1 cellular context compared by ENCODE assay signal in the genomic region with DNA sequence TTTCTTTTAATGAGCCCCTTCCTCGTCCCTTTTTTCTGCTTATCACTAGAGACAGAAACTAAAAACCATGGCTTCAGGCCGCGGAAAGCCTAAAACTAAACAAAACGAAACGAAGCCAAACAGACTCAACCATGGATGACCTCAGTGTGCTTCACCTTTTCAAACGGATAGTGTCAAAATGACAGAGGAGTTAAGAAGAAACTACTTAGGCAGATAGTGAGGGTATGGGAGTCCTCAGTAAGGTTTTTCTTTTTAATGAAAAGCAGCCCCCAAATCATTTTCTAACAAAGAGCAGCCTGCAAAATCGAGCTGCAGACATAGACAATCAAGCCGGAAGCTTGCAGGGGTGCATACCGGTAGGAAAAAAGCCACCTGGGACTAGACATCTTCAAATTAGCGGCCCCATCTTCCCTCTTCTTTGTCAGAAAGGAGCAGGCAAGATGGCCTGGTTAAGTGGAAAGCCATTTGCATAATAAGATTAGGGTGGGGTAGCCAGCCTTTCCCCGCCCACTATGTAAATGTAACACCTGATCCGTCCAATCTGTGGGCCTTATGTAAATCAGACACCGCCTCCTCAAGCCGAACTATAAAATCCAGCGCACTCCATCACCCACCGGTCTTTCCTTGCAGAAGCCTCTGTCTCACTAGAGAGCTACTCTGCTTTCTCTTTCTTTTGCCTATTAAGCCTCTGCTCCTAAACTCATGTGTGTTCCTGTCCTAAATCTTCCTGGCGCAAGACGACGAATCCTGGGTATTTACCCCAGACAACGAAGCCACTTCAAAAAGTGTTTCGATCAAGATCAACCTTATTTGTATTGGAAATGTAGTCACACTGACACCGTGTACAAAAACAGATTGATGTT.
TF ChIP-seq lines count a peak whose summit lies in the region.

No MANE protein-coding gene starts in this region.

TF ChIP-seq in K562, 482 proteins besides CTCF, POLR2A, EP300 and RAD21 (continued from another document and continues in another):
- TF ChIP-seq, protein P1, sequence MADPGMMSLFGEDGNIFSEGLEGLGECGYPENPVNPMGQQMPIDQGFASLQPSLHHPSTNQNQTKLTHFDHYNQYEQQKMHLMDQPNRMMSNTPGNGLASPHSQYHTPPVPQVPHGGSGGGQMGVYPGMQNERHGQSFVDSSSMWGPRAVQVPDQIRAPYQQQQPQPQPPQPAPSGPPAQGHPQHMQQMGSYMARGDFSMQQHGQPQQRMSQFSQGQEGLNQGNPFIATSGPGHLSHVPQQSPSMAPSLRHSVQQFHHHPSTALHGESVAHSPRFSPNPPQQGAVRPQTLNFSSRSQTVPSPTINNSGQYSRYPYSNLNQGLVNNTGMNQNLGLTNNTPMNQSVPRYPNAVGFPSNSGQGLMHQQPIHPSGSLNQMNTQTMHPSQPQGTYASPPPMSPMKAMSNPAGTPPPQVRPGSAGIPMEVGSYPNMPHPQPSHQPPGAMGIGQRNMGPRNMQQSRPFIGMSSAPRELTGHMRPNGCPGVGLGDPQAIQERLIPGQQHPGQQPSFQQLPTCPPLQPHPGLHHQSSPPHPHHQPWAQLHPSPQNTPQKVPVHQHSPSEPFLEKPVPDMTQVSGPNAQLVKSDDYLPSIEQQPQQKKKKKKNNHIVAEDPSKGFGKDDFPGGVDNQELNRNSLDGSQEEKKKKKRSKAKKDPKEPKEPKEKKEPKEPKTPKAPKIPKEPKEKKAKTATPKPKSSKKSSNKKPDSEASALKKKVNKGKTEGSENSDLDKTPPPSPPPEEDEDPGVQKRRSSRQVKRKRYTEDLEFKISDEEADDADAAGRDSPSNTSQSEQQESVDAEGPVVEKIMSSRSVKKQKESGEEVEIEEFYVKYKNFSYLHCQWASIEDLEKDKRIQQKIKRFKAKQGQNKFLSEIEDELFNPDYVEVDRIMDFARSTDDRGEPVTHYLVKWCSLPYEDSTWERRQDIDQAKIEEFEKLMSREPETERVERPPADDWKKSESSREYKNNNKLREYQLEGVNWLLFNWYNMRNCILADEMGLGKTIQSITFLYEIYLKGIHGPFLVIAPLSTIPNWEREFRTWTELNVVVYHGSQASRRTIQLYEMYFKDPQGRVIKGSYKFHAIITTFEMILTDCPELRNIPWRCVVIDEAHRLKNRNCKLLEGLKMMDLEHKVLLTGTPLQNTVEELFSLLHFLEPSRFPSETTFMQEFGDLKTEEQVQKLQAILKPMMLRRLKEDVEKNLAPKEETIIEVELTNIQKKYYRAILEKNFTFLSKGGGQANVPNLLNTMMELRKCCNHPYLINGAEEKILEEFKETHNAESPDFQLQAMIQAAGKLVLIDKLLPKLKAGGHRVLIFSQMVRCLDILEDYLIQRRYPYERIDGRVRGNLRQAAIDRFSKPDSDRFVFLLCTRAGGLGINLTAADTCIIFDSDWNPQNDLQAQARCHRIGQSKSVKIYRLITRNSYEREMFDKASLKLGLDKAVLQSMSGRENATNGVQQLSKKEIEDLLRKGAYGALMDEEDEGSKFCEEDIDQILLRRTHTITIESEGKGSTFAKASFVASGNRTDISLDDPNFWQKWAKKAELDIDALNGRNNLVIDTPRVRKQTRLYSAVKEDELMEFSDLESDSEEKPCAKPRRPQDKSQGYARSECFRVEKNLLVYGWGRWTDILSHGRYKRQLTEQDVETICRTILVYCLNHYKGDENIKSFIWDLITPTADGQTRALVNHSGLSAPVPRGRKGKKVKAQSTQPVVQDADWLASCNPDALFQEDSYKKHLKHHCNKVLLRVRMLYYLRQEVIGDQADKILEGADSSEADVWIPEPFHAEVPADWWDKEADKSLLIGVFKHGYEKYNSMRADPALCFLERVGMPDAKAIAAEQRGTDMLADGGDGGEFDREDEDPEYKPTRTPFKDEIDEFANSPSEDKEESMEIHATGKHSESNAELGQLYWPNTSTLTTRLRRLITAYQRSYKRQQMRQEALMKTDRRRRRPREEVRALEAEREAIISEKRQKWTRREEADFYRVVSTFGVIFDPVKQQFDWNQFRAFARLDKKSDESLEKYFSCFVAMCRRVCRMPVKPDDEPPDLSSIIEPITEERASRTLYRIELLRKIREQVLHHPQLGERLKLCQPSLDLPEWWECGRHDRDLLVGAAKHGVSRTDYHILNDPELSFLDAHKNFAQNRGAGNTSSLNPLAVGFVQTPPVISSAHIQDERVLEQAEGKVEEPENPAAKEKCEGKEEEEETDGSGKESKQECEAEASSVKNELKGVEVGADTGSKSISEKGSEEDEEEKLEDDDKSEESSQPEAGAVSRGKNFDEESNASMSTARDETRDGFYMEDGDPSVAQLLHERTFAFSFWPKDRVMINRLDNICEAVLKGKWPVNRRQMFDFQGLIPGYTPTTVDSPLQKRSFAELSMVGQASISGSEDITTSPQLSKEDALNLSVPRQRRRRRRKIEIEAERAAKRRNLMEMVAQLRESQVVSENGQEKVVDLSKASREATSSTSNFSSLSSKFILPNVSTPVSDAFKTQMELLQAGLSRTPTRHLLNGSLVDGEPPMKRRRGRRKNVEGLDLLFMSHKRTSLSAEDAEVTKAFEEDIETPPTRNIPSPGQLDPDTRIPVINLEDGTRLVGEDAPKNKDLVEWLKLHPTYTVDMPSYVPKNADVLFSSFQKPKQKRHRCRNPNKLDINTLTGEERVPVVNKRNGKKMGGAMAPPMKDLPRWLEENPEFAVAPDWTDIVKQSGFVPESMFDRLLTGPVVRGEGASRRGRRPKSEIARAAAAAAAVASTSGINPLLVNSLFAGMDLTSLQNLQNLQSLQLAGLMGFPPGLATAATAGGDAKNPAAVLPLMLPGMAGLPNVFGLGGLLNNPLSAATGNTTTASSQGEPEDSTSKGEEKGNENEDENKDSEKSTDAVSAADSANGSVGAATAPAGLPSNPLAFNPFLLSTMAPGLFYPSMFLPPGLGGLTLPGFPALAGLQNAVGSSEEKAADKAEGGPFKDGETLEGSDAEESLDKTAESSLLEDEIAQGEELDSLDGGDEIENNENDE (IDR thresholded peaks at IDR 0.05; ENCODE audit: low read depth, low read length) = no peak
- TF ChIP-seq ZNF583 (CRISPR knock-in tag; IDR thresholded peaks at IDR 0.05) (peak; percentile 61; the same call in 1 of the 2 replicates), PRMT5 (CRISPR knock-in tag; IDR thresholded peaks at IDR 0.05) (no peak), ZNF785 (CRISPR knock-in tag; IDR thresholded peaks at IDR 0.05) (no peak), COPS2 (conservative IDR thresholded peaks at IDR 0.05) (no peak), BACH1 (tag; IDR thresholded peaks at IDR 0.05) (no peak), NRF1 (conservative IDR thresholded peaks at IDR 0.05 in 1 of 2, IDR thresholded peaks at IDR 0.05 in 1 of 2) (peak; percentile 46 to 56; a peak in 3 of 4 replicates), CHD1 (IDR thresholded peaks at IDR 0.05; ENCODE audit: low read length) (no peak), PML (IDR thresholded peaks at IDR 0.05; ENCODE audit: low read length) (peak; percentile 61; the same call in 1 of the 2 replicates), HIVEP1 (CRISPR knock-in tag; IDR thresholded peaks at IDR 0.05) (no peak), MYBL2 (IDR thresholded peaks at IDR 0.05; ENCODE audit: low read depth) (no peak), MYBL2 (CRISPR knock-in tag; IDR thresholded peaks at IDR 0.05; ENCODE audit: borderline replicate concordance) (no peak), TBP (optimal IDR thresholded peaks at IDR 0.05; ENCODE audit: low read depth, low read length) (peak; percentile 96), ZNF253 (CRISPR knock-in tag; conservative IDR thresholded peaks at IDR 0.05) (no peak)
- TF ChIP-seq, protein P2, sequence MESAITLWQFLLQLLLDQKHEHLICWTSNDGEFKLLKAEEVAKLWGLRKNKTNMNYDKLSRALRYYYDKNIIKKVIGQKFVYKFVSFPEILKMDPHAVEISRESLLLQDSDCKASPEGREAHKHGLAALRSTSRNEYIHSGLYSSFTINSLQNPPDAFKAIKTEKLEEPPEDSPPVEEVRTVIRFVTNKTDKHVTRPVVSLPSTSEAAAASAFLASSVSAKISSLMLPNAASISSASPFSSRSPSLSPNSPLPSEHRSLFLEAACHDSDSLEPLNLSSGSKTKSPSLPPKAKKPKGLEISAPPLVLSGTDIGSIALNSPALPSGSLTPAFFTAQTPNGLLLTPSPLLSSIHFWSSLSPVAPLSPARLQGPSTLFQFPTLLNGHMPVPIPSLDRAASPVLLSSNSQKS (CRISPR knock-in tag; IDR thresholded peaks at IDR 0.05) = no peak
- TF ChIP-seq, protein P3, sequence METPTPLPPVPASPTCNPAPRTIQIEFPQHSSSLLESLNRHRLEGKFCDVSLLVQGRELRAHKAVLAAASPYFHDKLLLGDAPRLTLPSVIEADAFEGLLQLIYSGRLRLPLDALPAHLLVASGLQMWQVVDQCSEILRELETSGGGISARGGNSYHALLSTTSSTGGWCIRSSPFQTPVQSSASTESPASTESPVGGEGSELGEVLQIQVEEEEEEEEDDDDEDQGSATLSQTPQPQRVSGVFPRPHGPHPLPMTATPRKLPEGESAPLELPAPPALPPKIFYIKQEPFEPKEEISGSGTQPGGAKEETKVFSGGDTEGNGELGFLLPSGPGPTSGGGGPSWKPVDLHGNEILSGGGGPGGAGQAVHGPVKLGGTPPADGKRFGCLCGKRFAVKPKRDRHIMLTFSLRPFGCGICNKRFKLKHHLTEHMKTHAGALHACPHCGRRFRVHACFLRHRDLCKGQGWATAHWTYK (CRISPR knock-in tag; IDR thresholded peaks at IDR 0.05) = 0 out of 2 replicates have a peak, but pooled peaks have one; percentile 45
- TF ChIP-seq, protein P4, sequence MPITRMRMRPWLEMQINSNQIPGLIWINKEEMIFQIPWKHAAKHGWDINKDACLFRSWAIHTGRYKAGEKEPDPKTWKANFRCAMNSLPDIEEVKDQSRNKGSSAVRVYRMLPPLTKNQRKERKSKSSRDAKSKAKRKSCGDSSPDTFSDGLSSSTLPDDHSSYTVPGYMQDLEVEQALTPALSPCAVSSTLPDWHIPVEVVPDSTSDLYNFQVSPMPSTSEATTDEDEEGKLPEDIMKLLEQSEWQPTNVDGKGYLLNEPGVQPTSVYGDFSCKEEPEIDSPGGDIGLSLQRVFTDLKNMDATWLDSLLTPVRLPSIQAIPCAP (CRISPR knock-in tag; IDR thresholded peaks at IDR 0.05; ENCODE audit: borderline replicate concordance) = no peak
- TF ChIP-seq, protein P5, sequence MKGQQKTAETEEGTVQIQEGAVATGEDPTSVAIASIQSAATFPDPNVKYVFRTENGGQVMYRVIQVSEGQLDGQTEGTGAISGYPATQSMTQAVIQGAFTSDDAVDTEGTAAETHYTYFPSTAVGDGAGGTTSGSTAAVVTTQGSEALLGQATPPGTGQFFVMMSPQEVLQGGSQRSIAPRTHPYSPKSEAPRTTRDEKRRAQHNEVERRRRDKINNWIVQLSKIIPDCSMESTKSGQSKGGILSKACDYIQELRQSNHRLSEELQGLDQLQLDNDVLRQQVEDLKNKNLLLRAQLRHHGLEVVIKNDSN (CRISPR knock-in tag; IDR thresholded peaks at IDR 0.05) = no peak
- TF ChIP-seq, protein P6, sequence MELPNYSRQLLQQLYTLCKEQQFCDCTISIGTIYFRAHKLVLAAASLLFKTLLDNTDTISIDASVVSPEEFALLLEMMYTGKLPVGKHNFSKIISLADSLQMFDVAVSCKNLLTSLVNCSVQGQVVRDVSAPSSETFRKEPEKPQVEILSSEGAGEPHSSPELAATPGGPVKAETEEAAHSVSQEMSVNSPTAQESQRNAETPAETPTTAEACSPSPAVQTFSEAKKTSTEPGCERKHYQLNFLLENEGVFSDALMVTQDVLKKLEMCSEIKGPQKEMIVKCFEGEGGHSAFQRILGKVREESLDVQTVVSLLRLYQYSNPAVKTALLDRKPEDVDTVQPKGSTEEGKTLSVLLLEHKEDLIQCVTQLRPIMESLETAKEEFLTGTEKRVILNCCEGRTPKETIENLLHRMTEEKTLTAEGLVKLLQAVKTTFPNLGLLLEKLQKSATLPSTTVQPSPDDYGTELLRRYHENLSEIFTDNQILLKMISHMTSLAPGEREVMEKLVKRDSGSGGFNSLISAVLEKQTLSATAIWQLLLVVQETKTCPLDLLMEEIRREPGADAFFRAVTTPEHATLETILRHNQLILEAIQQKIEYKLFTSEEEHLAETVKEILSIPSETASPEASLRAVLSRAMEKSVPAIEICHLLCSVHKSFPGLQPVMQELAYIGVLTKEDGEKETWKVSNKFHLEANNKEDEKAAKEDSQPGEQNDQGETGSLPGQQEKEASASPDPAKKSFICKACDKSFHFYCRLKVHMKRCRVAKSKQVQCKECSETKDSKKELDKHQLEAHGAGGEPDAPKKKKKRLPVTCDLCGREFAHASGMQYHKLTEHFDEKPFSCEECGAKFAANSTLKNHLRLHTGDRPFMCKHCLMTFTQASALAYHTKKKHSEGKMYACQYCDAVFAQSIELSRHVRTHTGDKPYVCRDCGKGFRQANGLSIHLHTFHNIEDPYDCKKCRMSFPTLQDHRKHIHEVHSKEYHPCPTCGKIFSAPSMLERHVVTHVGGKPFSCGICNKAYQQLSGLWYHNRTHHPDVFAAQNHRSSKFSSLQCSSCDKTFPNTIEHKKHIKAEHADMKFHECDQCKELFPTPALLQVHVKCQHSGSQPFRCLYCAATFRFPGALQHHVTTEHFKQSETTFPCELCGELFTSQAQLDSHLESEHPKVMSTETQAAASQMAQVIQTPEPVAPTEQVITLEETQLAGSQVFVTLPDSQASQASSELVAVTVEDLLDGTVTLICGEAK (IDR thresholded peaks at IDR 0.05) = peak; percentile 44
- TF ChIP-seq, protein P6 (CRISPR knock-in tag; IDR thresholded peaks at IDR 0.05) = no peak
